8 cellular contexts compared by ENCODE assay signal in genomic region chr1:211515090-211516023, GRCh38. TPM values are rescaled to one million over a fixed set of nuclear protein-coding genes. Genes with fewer than 3 reads are reported as not detected.
DNase-seq lines count a peak whose midpoint lies in the region; ATAC-seq, FAIRE-seq and TF ChIP-seq lines count a peak whose summit lies in the region.

No MANE protein-coding gene starts in this region.

- TF ChIP-seq EP300 in HepG2 (IDR thresholded peaks at IDR 0.05; ENCODE audit: low read depth in 2 of 2, low read length in 2 of 2) (peak in 1 of 2 experiments; percentile 34; a peak in 1 of 4 replicates), HepG2 (CRISPR knock-in tag; IDR thresholded peaks at IDR 0.05; ENCODE audit: borderline replicate concordance) (no peak)

- intact Hi-C loops in HepG2 (cut with micrococcal nuclease; ENCODE audit: unreplicated experiment), result loop anchor here (1.0 to 5.0 kb wide), 4 partner anchors 37 to 140 kb away; partner anchors contain the start of gene SLC30A1

- no peaks in the 10 kb centered on the region for H4K20me1 ChIP-seq in HepG2 (ENCODE audit: insufficient read depth, low read length)

- no peak overlapping the region for H2AFZ ChIP-seq in HepG2 (ENCODE audit: low read length)

- CTCF ChIA-PET in AG04449 (lab: Yijun Ruan, JAX) (interaction anchor here (0.6 to 15.6 kb wide), 62 partner anchors 9 to 1111 kb away, joined by 3 to 344 read pairs (median 5); partner anchors contain the start of genes RD3 and TRAF5), HepG2 (lab: Yijun Ruan, JAX; ENCODE audit: low intra/inter-chr PET ratio, low total read pairs) (interaction anchor here (0.8 to 4.0 kb wide), 4 partner anchors 45 to 140 kb away, joined by 3 to 27 read pairs (median 14); no protein-coding TSS in a partner anchor)

- no peak overlapping the region for H3K27ac ChIP-seq in HepG2 (ENCODE audit: extremely low read length, insufficient read depth, low read length)

- FAIRE-seq in HepG2 (lab: Jason Lieb, UNC), result peak; percentile 61

- H3K36me3 Mint-ChIP-seq in chondrocyte (ENCODE audit: low read depth), result no peaks in the 10 kb centered on the region

- in situ Hi-C loops in HepG2 (cut with HindIII; ENCODE audit: extremely low pct_ligation_motif_present, low pct_unique_long_range_greater_than_20kb), result loop anchor here (5.0 to 10.0 kb wide), 3 partner anchors 62 to 191 kb away; partner anchors contain the start of genes SLC30A1 and TRAF5

- no peaks in the 10 kb centered on the region for H3K79me2 ChIP-seq in HepG2 (ENCODE audit: insufficient read depth, low read length)

- no peaks in the 10 kb centered on the region for H3K36me3 ChIP-seq in HepG2 (replicated peaks in 1 of 2; ENCODE audit: control insufficient read depth in 1 of 2, insufficient read depth in 2 of 2, low read length in 2 of 2)

- ATAC-seq in GM18867 (IDR thresholded peaks at IDR 0.05; ENCODE audit: unreplicated experiment) (peak; percentile 51), HG03097 (IDR thresholded peaks at IDR 0.05; ENCODE audit: low FRiP score, unreplicated experiment) (peak; percentile 70), HepG2 (peak; percentile 77)

- no peak for TF ChIP-seq POLR2A in HepG2 (IDR thresholded peaks at IDR 0.05; ENCODE audit: insufficient read depth in 1 of 2, low read depth in 2 of 2, low read length in 2 of 2)

- POLR2A ChIA-PET in AG04449 (lab: Yijun Ruan, JAX), result interaction anchor here (0.6 kb wide), 1 partner anchor 402 kb away, joined by 3 read pairs; no protein-coding TSS in a partner anchor
- POLR2A ChIA-PET in HepG2 (lab: Yijun Ruan, JAX), result interaction anchor here (0.7 to 1.5 kb wide), 10 partner anchors 36 to 138 kb away, joined by 3 to 12 read pairs (median 4); partner anchors contain the start of gene SLC30A1

- peaks cover 0 to 12% of the 10 kb centered on the region in 2 experiments; a peak in 2 of 5 replicates for H3K27me3 ChIP-seq in HepG2 (ENCODE audit: control insufficient read depth in 1 of 2, insufficient read depth in 2 of 2, low read length in 2 of 2)

- no TSS peak for BruUV-seq in HepG2 (replicated peaks; lab: Mats Ljungman, UMichigan)

- peak; percentile 91 for TF ChIP-seq RAD21 in HepG2 (CRISPR knock-in tag; IDR thresholded peaks at IDR 0.05)

- H3K27ac Mint-ChIP-seq in chondrocyte (ENCODE audit: unreplicated experiment), result peak overlapping the region; percentile 80

- peaks cover 61% of the 10 kb centered on the region for H3K4me1 ChIP-seq in HepG2 (ENCODE audit: insufficient read depth, low read length)

- TF ChIP-seq CTCF in AG04449 (IDR thresholded peaks at IDR 0.05; ENCODE audit: insufficient read depth, low read length, missing control alignments) (peak; percentile 82), chondrocyte (IDR thresholded peaks at IDR 0.05) (peak; percentile 97), HepG2 (CRISPR knock-in tag; IDR thresholded peaks at IDR 0.05) (peak; percentile 87)

- no peaks in the 10 kb centered on the region for H3K9me3 Mint-ChIP-seq in chondrocyte (ENCODE audit: low read depth)

- no peak for DNase-seq in AG04449 (ENCODE audit: low read depth, low spot score)
- peak; percentile 85 for DNase-seq in NCI-H2227 (lab: John Stamatoyannopoulos, UW; ENCODE audit: unreplicated experiment)
- peak; percentile 71 for DNase-seq in activated CD4-positive, alpha-beta T cell treated with anti-CD3 and anti-CD28 coated beads for 1 hour
- peak; percentile 98 for DNase-seq in chondrocyte (ENCODE audit: low spot score)
- peak; percentile 88 for DNase-seq in HepG2 (ENCODE audit: low spot score)
- DNase-seq in stimulated activated CD4-positive, alpha-beta T cell treated with anti-CD3 and anti-CD28 coated beads, Interleukin-2, amount 100 ng/mL, for 48 hours, result peak; percentile 82 to 91

- 41% methylated on average over 18 of the region's 73 CpGs for WGBS in HepG2 (ENCODE audit: low lambda C conversion rate)

- H3K9me3 ChIP-seq in HepG2 (ENCODE audit: low read length), result no peaks in the 10 kb centered on the region

- peak overlapping the region; percentile 51 for H3K9ac ChIP-seq in HepG2 (ENCODE audit: insufficient read depth, low read depth, low read length)

- H3K4me3 ChIP-seq in AG04449 (ENCODE audit: low read depth, low read length) (peak overlapping the region; percentile 48), HepG2 (replicated peaks in 1 of 3; ENCODE audit: insufficient read depth in 1 of 3, low read depth in 2 of 3, low read length in 3 of 3) (peak overlapping the region; percentile 18 to 68 (median 47); a peak in 5 of 6 replicates)

- peaks cover 40% of the 10 kb centered on the region for H3K4me1 Mint-ChIP-seq in chondrocyte (ENCODE audit: low read depth)

- peak overlapping the region; percentile 88 for H3K4me2 ChIP-seq in HepG2 (ENCODE audit: low read depth, low read length)

- peak overlapping the region; percentile 22 for H3K4me3 Mint-ChIP-seq in chondrocyte (ENCODE audit: unreplicated experiment)

- H3K27me3 Mint-ChIP-seq in chondrocyte (ENCODE audit: low read depth), result no peaks in the 10 kb centered on the region

TF ChIP-seq in HepG2, 621 proteins besides CTCF, POLR2A, EP300 and RAD21 (continues in another document):
- TF ChIP-seq HNF1A (IDR thresholded peaks at IDR 0.05; ENCODE audit: low read depth) (peak; percentile 90), HNF1A (CRISPR knock-in tag; IDR thresholded peaks at IDR 0.05; ENCODE audit: borderline replicate concordance) (peak; percentile 97), FOSL1 (CRISPR knock-in tag; IDR thresholded peaks at IDR 0.05; ENCODE audit: borderline replicate concordance) (peak; percentile 57; the same call in 1 of the 2 replicates), SYNCRIP (IDR thresholded peaks at IDR 0.05; ENCODE audit: insufficient read depth, low read depth, low read length) (no peak), FOXP1 (IDR thresholded peaks at IDR 0.05) (no peak), FOXP1 (CRISPR knock-in tag; IDR thresholded peaks at IDR 0.05) (0 out of 2 replicates have a peak, but pooled peaks have one; percentile 8), XBP1 (CRISPR knock-in tag; IDR thresholded peaks at IDR 0.05) (no peak), ZNF362 (CRISPR knock-in tag; IDR thresholded peaks at IDR 0.05; ENCODE audit: borderline replicate concordance) (0 out of 2 replicates have a peak, but pooled peaks have one; percentile 36)

RNA-seq across cellular contexts. Expression of gene RD3, which starts 23.4 kb away (rescaled TPM):
- total RNA-seq in chondrocyte, result not detected in 3 replicates
- not detected in 2 replicates for total RNA-seq in HepG2 (2016; rRNA removed; fragmentation: Illumina TruSeq; extraction: Trizol)
- total RNA-seq in HepG2 (2016; cell fraction: cytosol; rRNA removed; fragmentation: Illumina TruSeq; extraction: Trizol; ENCODE audit: low read depth), result not detected in 2 replicates
- total RNA-seq in HepG2 (2016; cell fraction: insoluble cytoplasmic fraction; rRNA removed; fragmentation: Illumina TruSeq; extraction: Trizol), result not detected in 2 replicates
- not detected in 2 replicates for total RNA-seq in HepG2 (2016; cell fraction: membrane; rRNA removed; fragmentation: Illumina TruSeq; extraction: Trizol)
- total RNA-seq in HepG2 (2016; cell fraction: nucleus; rRNA removed; fragmentation: Illumina TruSeq; extraction: Trizol), result not detected in 2 replicates
- polyA plus RNA-seq in HepG2 (2011; rRNA removed), result not detected in 2 replicates
- polyA plus RNA-seq in HepG2 (2011; cell fraction: cytosol; rRNA removed), result not detected in 2 replicates
- not detected in 2 replicates for polyA plus RNA-seq in HepG2 (2011; cell fraction: nucleus; rRNA removed)
- polyA plus RNA-seq in HepG2 (2012), result not detected in 2 replicates
- not detected in 2 replicates for polyA plus RNA-seq in HepG2 (2016; cell fraction: cytosol; fragmentation: Illumina TruSeq; extraction: Trizol; ENCODE audit: low read depth)
- not detected in 2 replicates for polyA plus RNA-seq in HepG2 (2016; cell fraction: insoluble cytoplasmic fraction; fragmentation: Illumina TruSeq; extraction: Trizol; ENCODE audit: low read depth)
- not detected in 2 replicates for polyA plus RNA-seq in HepG2 (2016; cell fraction: membrane; fragmentation: Illumina TruSeq; extraction: Trizol; ENCODE audit: low read depth)
- not detected in 2 replicates for polyA plus RNA-seq in HepG2 (2016; cell fraction: nucleus; fragmentation: Illumina TruSeq; extraction: Trizol; ENCODE audit: insufficient read depth, low read depth)
- polyA minus RNA-seq in HepG2 (2011; rRNA and poly(A)+ RNA removed; ENCODE audit: low replicate concordance), result not detected in 2 replicates
- not detected in 2 replicates for polyA minus RNA-seq in HepG2 (2011; cell fraction: cytosol; rRNA and poly(A)+ RNA removed)
- not detected in 2 replicates for polyA minus RNA-seq in HepG2 (2011; cell fraction: nucleus; rRNA and poly(A)+ RNA removed)
